ENCODE assay signal across 8 cellular contexts in genomic region chr1:39098569-39099250, GRCh38.
A peak's percentile ranks its signal among the peaks of the same experiment; 100 is the strongest.
DNase-seq lines count a peak whose midpoint lies in the region; ATAC-seq lines count a peak whose summit lies in the region.

No MANE protein-coding gene starts in this region.

- no peak overlapping the region for H3K4me3 ChIP-seq in H7 (ENCODE audit: insufficient read depth, low read depth, low read length)

- peaks cover 2% of the 10 kb centered on the region for H3K36me3 Mint-ChIP-seq in central memory CD8-positive, alpha-beta T cell (ENCODE audit: insufficient read depth)

- H3K27me3 ChIP-seq in H7 (ENCODE audit: control insufficient read depth, insufficient read depth, low read length): no peaks in the 10 kb centered on the region

- DNase-seq in AML-193 (lab: John Stamatoyannopoulos, UW) (peak; percentile 71 to 72), H7 (peak; percentile 96), NCI-H345 treated with DMSO at 0.1 percent for 48 hours (lab: John Stamatoyannopoulos, UW; ENCODE audit: unreplicated experiment) (peak; percentile 63), kidney glomerular epithelial cell (lab: John Stamatoyannopoulos, UW) (peak; percentile 82)
- DNase-seq in central memory CD8-positive, alpha-beta T cell (ENCODE audit: low spot score in 2 of 2): peak; percentile 28 to 59
- peak; percentile 58 for DNase-seq in stimulated activated CD4-positive, alpha-beta T cell treated with anti-CD3 and anti-CD28 coated beads, Interleukin-2, amount 100 ng/mL, for 4 hours (ENCODE audit: low read depth)

- H3K27ac Mint-ChIP-seq in central memory CD8-positive, alpha-beta T cell (ENCODE audit: low read depth): peak overlapping the region; percentile 26

- no peaks in the 10 kb centered on the region for H3K27me3 Mint-ChIP-seq in central memory CD8-positive, alpha-beta T cell

- H3K4me3 Mint-ChIP-seq in central memory CD8-positive, alpha-beta T cell: no peak overlapping the region

- peak; percentile 85 to 88 for ATAC-seq in activated CD4-positive, CD25-positive, alpha-beta regulatory T cell treated with anti-CD3 and anti-CD28 coated beads, Interleukin-2, amount 50 U/mL, for 24 hours
- ATAC-seq in central memory CD8-positive, alpha-beta T cell (replicated peaks; ENCODE audit: extremely low read depth, poor library complexity, severe bottlenecking): peak; percentile 83
- ATAC-seq in GM18517 (IDR thresholded peaks at IDR 0.05; ENCODE audit: unreplicated experiment): no peak

- H3K9me3 Mint-ChIP-seq in central memory CD8-positive, alpha-beta T cell: no peaks in the 10 kb centered on the region

- no peaks in the 10 kb centered on the region; the same call in 1 of the 2 replicates for H3K36me3 ChIP-seq in H7 (replicated peaks; ENCODE audit: control insufficient read depth, insufficient read depth, low read length)

- peaks cover 15% of the 10 kb centered on the region for H3K4me1 Mint-ChIP-seq in central memory CD8-positive, alpha-beta T cell

Comparison
In these comparisons a context has a peak if more than half of its experiments do, and no peak if none do; other contexts are left out.
1. DNase-seq: peak in every context shown above with its lines; median percentile 96 in H7; 82 in kidney glomerular epithelial cell; 72 in AML-193; 63 in NCI-H345 treated with DMSO at 0.1 percent for 48 hours; 58 in stimulated activated CD4-positive, alpha-beta T cell treated with anti-CD3 and anti-CD28 coated beads, Interleukin-2, amount 100 ng/mL, for 4 hours; 44 in central memory CD8-positive, alpha-beta T cell.